19 cellular contexts compared by ENCODE assay signal in genomic region chr11:11261629-11262028, GRCh38.
DNase-seq lines count a peak whose midpoint lies in the region; ATAC-seq, FAIRE-seq and TF ChIP-seq lines count a peak whose summit lies in the region.
"Had no signal": no experiment of that assay in that cellular context is flagged by ENCODE, and none has a peak within 500 bp of the region (broad histone marks: within the 10 kb centered on the region; RNA-seq: fewer than 3 reads in every experiment).

No MANE protein-coding gene starts in this region.

- peak overlapping the region; percentile 15; the same call in 1 of the 2 replicates for H3K18ac ChIP-seq in H1 (ENCODE audit: extremely low read depth, low read length)

- CTCF ChIA-PET in H1 (lab: Charles Lee; ENCODE audit: partially characterized antibody): interaction anchor here (0.7 to 3.0 kb wide), 10 partner anchors 14 to 526 kb away, joined by 3 to 18 read pairs (median 4); no protein-coding TSS in a partner anchor
- CTCF ChIA-PET in activated CD8-positive, alpha-beta T cell treated with anti-CD3 and anti-CD28 coated beads for 36 hours (lab: Charles Lee): no interaction called here

- H3K4me3 Mint-ChIP-seq in stimulated activated effector memory CD8-positive, alpha-beta T cell treated with anti-CD3 and anti-CD28 coated beads, Interleukin-12 subunit alpha, Interleukin-12 subunit beta, amount 100 ng/mL, for 72 hours: no peak overlapping the region
- H3K4me3 Mint-ChIP-seq in activated CD8-positive, alpha-beta T cell treated with anti-CD3 and anti-CD28 coated beads for 36 hours: no peak overlapping the region
- H3K4me3 Mint-ChIP-seq: activated naive CD4-positive, alpha-beta T cell treated with anti-CD3 and anti-CD28 coated beads, Interleukin-2, amount 50 U/mL, for 24 hours; WTC11 had no signal

- H3K4me2 ChIP-seq in H1 (ENCODE audit: insufficient read depth in 1 of 2, low read depth in 2 of 2, low read length in 2 of 2): no peak overlapping the region; a peak in 1 of 4 replicates
- H3K4me2 ChIP-seq: smooth muscle cell had no signal

- no peak for TF ChIP-seq EP300 in H1 (IDR thresholded peaks at IDR 0.05; ENCODE audit: borderline replicate concordance in 1 of 2, low read depth in 2 of 2, low read length in 2 of 2)

- H3K4me1 Mint-ChIP-seq in stimulated activated effector memory CD8-positive, alpha-beta T cell treated with anti-CD3 and anti-CD28 coated beads, Interleukin-12 subunit alpha, Interleukin-12 subunit beta, amount 100 ng/mL, for 72 hours: no peaks in the 10 kb centered on the region
- peaks cover 3% of the 10 kb centered on the region for H3K4me1 Mint-ChIP-seq in activated CD8-positive, alpha-beta T cell treated with anti-CD3 and anti-CD28 coated beads for 36 hours (ENCODE audit: low read depth)
- H3K4me1 Mint-ChIP-seq: activated naive CD4-positive, alpha-beta T cell treated with anti-CD3 and anti-CD28 coated beads, Interleukin-2, amount 50 U/mL, for 24 hours had no signal

- no peak overlapping the region for H2BK120ac ChIP-seq in H1 (replicated peaks; ENCODE audit: low read depth, low read length)

- POLR2A ChIA-PET in H1 (lab: Charles Lee; ENCODE audit: partially characterized antibody): no interaction called here
- POLR2A ChIA-PET in activated CD8-positive, alpha-beta T cell treated with anti-CD3 and anti-CD28 coated beads for 36 hours (lab: Charles Lee): no interaction called here

- H4K91ac ChIP-seq in H1 (replicated peaks; ENCODE audit: insufficient read length, low read length): no peak overlapping the region

- no peak for TF ChIP-seq POLR2A in H1 (IDR thresholded peaks at IDR 0.05; ENCODE audit: control extremely low read depth in 1 of 2, low read depth in 2 of 2, low read length in 2 of 2)

- no peak overlapping the region for H3K9ac ChIP-seq in H1 (replicated peaks in 1 of 4; ENCODE audit: extremely low read depth in 1 of 4, low read depth in 3 of 4, low read length in 3 of 4)
- H3K9ac ChIP-seq: parathyroid adenoma had no signal

- WGBS in H1 (ENCODE audit: extremely low coverage in 1 of 2, insufficient coverage in 1 of 2, insufficient read length in 1 of 2, insufficient replicate concordance in 2 of 2, low coverage in 1 of 2, low lambda C conversion rate in 2 of 2, missing lambda C conversion rate in 1 of 2), 2 experiments: 79% methylated on average over 5 of the region's 5 CpGs; no CpG with 5 or more reads in 1 of the 2 experiments

- H3K56ac ChIP-seq in H1 (replicated peaks; ENCODE audit: insufficient read length, low read depth, low read length): no peak overlapping the region

- H3K4me3 ChIP-seq in H1 (ENCODE audit: extremely low read depth in 1 of 4, insufficient read depth in 2 of 4, low read depth in 3 of 4, low read length in 4 of 4): no peak overlapping the region
- H3K4me3 ChIP-seq: smooth muscle cell had no signal

- no peaks in the 10 kb centered on the region for H4K20me1 ChIP-seq in H1 (replicated peaks in 1 of 2; ENCODE audit: control insufficient read depth in 1 of 2, insufficient read depth in 2 of 2, low read length in 2 of 2)

- TF ChIP-seq CTCF in H1 (IDR thresholded peaks at IDR 0.05; ENCODE audit: control extremely low read depth in 1 of 3, insufficient read depth in 1 of 3, low read depth in 1 of 3, low read length in 3 of 3): no peak
- no peak for TF ChIP-seq CTCF in activated CD8-positive, alpha-beta T cell treated with anti-CD3 and anti-CD28 coated beads for 36 hours (IDR thresholded peaks at IDR 0.05)

- 0 out of 2 replicates have a peak overlapping the region, but pooled peaks have one; percentile 20 for H4K8ac ChIP-seq in H1 (ENCODE audit: extremely low read depth, insufficient read depth, low read length)

- H3K27ac Mint-ChIP-seq in stimulated activated effector memory CD8-positive, alpha-beta T cell treated with anti-CD3 and anti-CD28 coated beads, Interleukin-12 subunit alpha, Interleukin-12 subunit beta, amount 100 ng/mL, for 72 hours: no peak overlapping the region
- H3K27ac Mint-ChIP-seq in activated CD8-positive, alpha-beta T cell treated with anti-CD3 and anti-CD28 coated beads for 36 hours: no peak overlapping the region
- H3K27ac Mint-ChIP-seq: activated naive CD4-positive, alpha-beta T cell treated with anti-CD3 and anti-CD28 coated beads, Interleukin-2, amount 50 U/mL, for 24 hours; WTC11 had no signal

- H3K27me3 Mint-ChIP-seq in activated CD8-positive, alpha-beta T cell treated with anti-CD3 and anti-CD28 coated beads for 36 hours: peaks cover 20% of the 10 kb centered on the region

- H3K36me3 ChIP-seq in H1 (ENCODE audit: control insufficient read depth in 2 of 4, insufficient read depth in 4 of 4, low read length in 3 of 4): no peaks in the 10 kb centered on the region; a peak in 1 of 8 replicates

- no peak for TF ChIP-seq RAD21 in H1 (IDR thresholded peaks at IDR 0.05 in 1 of 2, conservative IDR thresholded peaks at IDR 0.05 in 1 of 2; ENCODE audit: low read depth in 2 of 2, low read length in 2 of 2)

- 0 out of 2 replicates have a peak overlapping the region, but pooled peaks have one; percentile 19 for H2BK12ac ChIP-seq in H1 (ENCODE audit: low read depth, low read length)

- no peaks in the 10 kb centered on the region for H3K9me3 Mint-ChIP-seq in stimulated activated effector memory CD8-positive, alpha-beta T cell treated with anti-CD3 and anti-CD28 coated beads, Interleukin-12 subunit alpha, Interleukin-12 subunit beta, amount 100 ng/mL, for 72 hours
- no peaks in the 10 kb centered on the region for H3K9me3 Mint-ChIP-seq in activated CD8-positive, alpha-beta T cell treated with anti-CD3 and anti-CD28 coated beads for 36 hours
- H3K9me3 Mint-ChIP-seq: activated naive CD4-positive, alpha-beta T cell treated with anti-CD3 and anti-CD28 coated beads, Interleukin-2, amount 50 U/mL, for 24 hours; WTC11 had no signal

- ATAC-seq in GM21529 (IDR thresholded peaks at IDR 0.05; ENCODE audit: unreplicated experiment): peak; percentile 70
- ATAC-seq in HG03342 (IDR thresholded peaks at IDR 0.05; ENCODE audit: unreplicated experiment): peak; percentile 67
- ATAC-seq in stimulated activated effector memory CD8-positive, alpha-beta T cell treated with anti-CD3 and anti-CD28 coated beads, Interleukin-12 subunit alpha, Interleukin-12 subunit beta, amount 100 ng/mL, for 72 hours: no peak
- ATAC-seq in activated CD8-positive, alpha-beta T cell treated with anti-CD3 and anti-CD28 coated beads for 36 hours: no peak
- ATAC-seq: left lobe of liver, WTC11 had no signal

- H3K23ac ChIP-seq in H1 (ENCODE audit: insufficient read length): no peak overlapping the region

- H3K36me3 Mint-ChIP-seq in stimulated activated effector memory CD8-positive, alpha-beta T cell treated with anti-CD3 and anti-CD28 coated beads, Interleukin-12 subunit alpha, Interleukin-12 subunit beta, amount 100 ng/mL, for 72 hours: no peaks in the 10 kb centered on the region
- H3K36me3 Mint-ChIP-seq in activated CD8-positive, alpha-beta T cell treated with anti-CD3 and anti-CD28 coated beads for 36 hours (ENCODE audit: low read depth): no peaks in the 10 kb centered on the region
- H3K36me3 Mint-ChIP-seq: activated naive CD4-positive, alpha-beta T cell treated with anti-CD3 and anti-CD28 coated beads, Interleukin-2, amount 50 U/mL, for 24 hours; WTC11 had no signal

- intact Hi-C loops in activated CD8-positive, alpha-beta T cell treated with anti-CD3 and anti-CD28 coated beads for 36 hours (cut with micrococcal nuclease): loop anchor here (5.0 kb wide), 1 partner anchor 224 kb away; no protein-coding TSS in a partner anchor

- H3K23me2 ChIP-seq in H1 (ENCODE audit: low read depth, low read length): no peaks in the 10 kb centered on the region

- H3K27me3 ChIP-seq in H1 (replicated peaks in 1 of 4; ENCODE audit: control insufficient read depth in 3 of 4, extremely low read depth in 1 of 4, insufficient read depth in 3 of 4, low read length in 3 of 4): no peaks in the 10 kb centered on the region

- no peak overlapping the region for H4K5ac ChIP-seq in H1 (ENCODE audit: insufficient read length, low read depth, low read length)

- H2BK15ac ChIP-seq in H1 (ENCODE audit: low read length): no peak overlapping the region

- peak overlapping the region; percentile 91; the same call in 1 of the 2 replicates for H2AFZ ChIP-seq in H1 (ENCODE audit: low read length)
- H2AFZ ChIP-seq: parathyroid adenoma had no signal

- H2BK20ac ChIP-seq in H1 (ENCODE audit: low read length): no peak overlapping the region

- no peak overlapping the region for H3K14ac ChIP-seq in H1 (ENCODE audit: insufficient read length)

- FAIRE-seq in GM18507 (lab: Jason Lieb, UNC): peak; percentile 61
- FAIRE-seq in H1 (lab: Jason Lieb, UNC): no peak
- FAIRE-seq: GM19239 had no signal

- peaks cover 0 to 7% (median 2%) of the 10 kb centered on the region in 4 experiments; a peak in 3 of 7 replicates for H3K4me1 ChIP-seq in H1 (replicated peaks in 1 of 4; ENCODE audit: control insufficient read depth in 3 of 4, insufficient read depth in 4 of 4, low read length in 3 of 4)
- H3K4me1 ChIP-seq: parathyroid adenoma had no signal

- H2AK5ac ChIP-seq in H1 (ENCODE audit: low read depth, low read length): no peak overlapping the region

- H3K4ac ChIP-seq in H1 (replicated peaks; ENCODE audit: insufficient read length, low read depth, low read length): no peak overlapping the region

- no peak overlapping the region for H3K27ac ChIP-seq in H1 (ENCODE audit: low read depth, low read length)
- H3K27ac ChIP-seq: parathyroid adenoma had no signal

- H3K79me1 ChIP-seq in H1 (ENCODE audit: low read depth, low read length): no peaks in the 10 kb centered on the region

- no peaks in the 10 kb centered on the region for H3K79me2 ChIP-seq in H1 (ENCODE audit: control insufficient read depth in 1 of 2, insufficient read depth in 2 of 2, low read length in 2 of 2)
- H3K79me2 ChIP-seq: parathyroid adenoma had no signal

- H2BK5ac ChIP-seq in H1 (ENCODE audit: low read depth, low read length): no peak overlapping the region

- DNase-seq in GM18507 (ENCODE audit: extremely low spot score, insufficient read length, low read depth): no peak
- DNase-seq in H1 (ENCODE audit: low read depth in 1 of 2, low spot score in 2 of 2): no peak
- DNase-seq in DMS114 treated with DMSO at 0.1 percent for 48 hours (lab: John Stamatoyannopoulos, UW; ENCODE audit: unreplicated experiment): no peak
- no peak for DNase-seq in stimulated activated effector memory CD8-positive, alpha-beta T cell treated with anti-CD3 and anti-CD28 coated beads, Interleukin-12 subunit alpha, Interleukin-12 subunit beta, amount 100 ng/mL, for 72 hours (ENCODE audit: low spot score in 2 of 2)
- no peak for DNase-seq in stimulated activated naive CD4-positive, alpha-beta T cell treated with Interleukin-2 at 50 U/mL for 16 hours (lab: John Stamatoyannopoulos, UW)
- no peak for DNase-seq in activated CD8-positive, alpha-beta T cell treated with anti-CD3 and anti-CD28 coated beads for 36 hours
- DNase-seq: activated CD8-positive, alpha-beta memory T cell treated with anti-CD3 and anti-CD28 coated beads, Interleukin-2, amount 50 U/mL, for 48 hours; DMS79; effector memory CD4-positive, alpha-beta T cell; NCI-H1105 treated with DMSO at 0.1 percent for 48 hours; NCI-H226 had no signal

- no peaks in the 10 kb centered on the region for H3K9me3 ChIP-seq in H1 (ENCODE audit: insufficient read depth in 2 of 2, low read depth in 1 of 2, low read length in 1 of 2)

TF ChIP-seq in H1, 55 proteins besides CTCF, POLR2A, EP300 and RAD21 (continues in another document):
- no peak for TF ChIP-seq NANOG (IDR thresholded peaks at IDR 0.05; ENCODE audit: insufficient read depth, low read depth, low read length, poor library complexity, severe bottlenecking)

Comparison
In these comparisons a context has a peak if more than half of its experiments do, and no peak if none do; other contexts are left out.
1. ATAC-seq: peak in GM21529 (single experiment) and HG03342 (single experiment); none in stimulated activated effector memory CD8-positive, alpha-beta T cell treated with anti-CD3 and anti-CD28 coated beads, Interleukin-12 subunit alpha, Interleukin-12 subunit beta, amount 100 ng/mL, for 72 hours (single experiment) and activated CD8-positive, alpha-beta T cell treated with anti-CD3 and anti-CD28 coated beads for 36 hours (single experiment).